In the genomic region with DNA sequence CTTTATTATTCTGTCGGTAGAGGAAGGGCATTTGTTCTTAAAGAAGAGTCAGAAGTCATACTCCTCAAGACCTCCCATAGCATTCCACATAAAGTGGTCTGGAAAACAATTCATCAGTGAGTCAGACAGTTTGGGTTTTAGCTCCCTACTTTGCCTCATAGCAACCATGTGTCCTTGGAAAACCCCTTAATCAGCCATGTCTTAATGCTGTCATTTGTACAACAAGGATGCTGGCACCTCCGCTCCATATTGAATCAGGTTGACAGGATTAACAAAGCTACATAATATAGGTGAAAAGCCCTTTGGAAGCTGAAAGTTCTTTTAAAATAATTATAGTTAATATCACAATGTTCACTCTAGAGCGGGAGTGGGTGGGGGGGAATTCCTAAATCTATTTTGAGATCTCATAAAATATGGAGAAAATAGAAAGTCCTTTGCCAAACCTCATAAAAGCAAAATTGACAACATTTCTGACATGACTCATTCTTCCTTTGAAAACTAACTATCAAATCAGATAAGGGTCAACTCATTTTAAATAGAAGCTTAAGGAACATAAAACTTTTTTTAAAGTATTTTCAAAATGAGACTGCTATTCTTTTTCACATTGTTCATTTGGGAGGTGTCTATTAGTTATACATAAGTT, we compare ENCODE assay signal across 1 cellular context.
TF ChIP-seq lines count a peak whose summit lies in the region.

No MANE protein-coding gene starts in this region.

TF ChIP-seq in GM23338, 12 proteins besides CTCF, POLR2A, EP300 and RAD21 (continued from another document):
- TF ChIP-seq, protein P1, sequence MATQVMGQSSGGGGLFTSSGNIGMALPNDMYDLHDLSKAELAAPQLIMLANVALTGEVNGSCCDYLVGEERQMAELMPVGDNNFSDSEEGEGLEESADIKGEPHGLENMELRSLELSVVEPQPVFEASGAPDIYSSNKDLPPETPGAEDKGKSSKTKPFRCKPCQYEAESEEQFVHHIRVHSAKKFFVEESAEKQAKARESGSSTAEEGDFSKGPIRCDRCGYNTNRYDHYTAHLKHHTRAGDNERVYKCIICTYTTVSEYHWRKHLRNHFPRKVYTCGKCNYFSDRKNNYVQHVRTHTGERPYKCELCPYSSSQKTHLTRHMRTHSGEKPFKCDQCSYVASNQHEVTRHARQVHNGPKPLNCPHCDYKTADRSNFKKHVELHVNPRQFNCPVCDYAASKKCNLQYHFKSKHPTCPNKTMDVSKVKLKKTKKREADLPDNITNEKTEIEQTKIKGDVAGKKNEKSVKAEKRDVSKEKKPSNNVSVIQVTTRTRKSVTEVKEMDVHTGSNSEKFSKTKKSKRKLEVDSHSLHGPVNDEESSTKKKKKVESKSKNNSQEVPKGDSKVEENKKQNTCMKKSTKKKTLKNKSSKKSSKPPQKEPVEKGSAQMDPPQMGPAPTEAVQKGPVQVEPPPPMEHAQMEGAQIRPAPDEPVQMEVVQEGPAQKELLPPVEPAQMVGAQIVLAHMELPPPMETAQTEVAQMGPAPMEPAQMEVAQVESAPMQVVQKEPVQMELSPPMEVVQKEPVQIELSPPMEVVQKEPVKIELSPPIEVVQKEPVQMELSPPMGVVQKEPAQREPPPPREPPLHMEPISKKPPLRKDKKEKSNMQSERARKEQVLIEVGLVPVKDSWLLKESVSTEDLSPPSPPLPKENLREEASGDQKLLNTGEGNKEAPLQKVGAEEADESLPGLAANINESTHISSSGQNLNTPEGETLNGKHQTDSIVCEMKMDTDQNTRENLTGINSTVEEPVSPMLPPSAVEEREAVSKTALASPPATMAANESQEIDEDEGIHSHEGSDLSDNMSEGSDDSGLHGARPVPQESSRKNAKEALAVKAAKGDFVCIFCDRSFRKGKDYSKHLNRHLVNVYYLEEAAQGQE (IDR thresholded peaks at IDR 0.05; ENCODE audit: unreplicated experiment) = no peak
- TF ChIP-seq EZH2 (IDR thresholded peaks at IDR 0.05; ENCODE audit: low read depth, unreplicated experiment) = no peak
- no peak for TF ChIP-seq ZNF331 (CRISPR knock-in tag; IDR thresholded peaks at IDR 0.05; ENCODE audit: low read depth)
- no peak for TF ChIP-seq CREB1 (CRISPR knock-in tag; IDR thresholded peaks at IDR 0.05; ENCODE audit: low read depth)
TF ChIP-seq in GM23338: peak in this region for 0.
